In genomic region chr12:7995266-7995963, GRCh38 we compare ENCODE assay signal across 8 cellular contexts. TPM values are rescaled to one million over a fixed set of nuclear protein-coding genes. Genes with fewer than 3 reads are reported as not detected.
DNase-seq lines count a peak whose midpoint lies in the region; ATAC-seq, FAIRE-seq and TF ChIP-seq lines count a peak whose summit lies in the region.

No MANE protein-coding gene starts in this region.

- no peak for TF ChIP-seq EP300 in H1 (IDR thresholded peaks at IDR 0.05; ENCODE audit: borderline replicate concordance in 1 of 2, low read depth in 2 of 2, low read length in 2 of 2)

- no peak overlapping the region for H2BK5ac ChIP-seq in H1 (ENCODE audit: low read depth, low read length)

- H4K91ac ChIP-seq in H1 (replicated peaks; ENCODE audit: insufficient read length, low read length) = no peak overlapping the region

- DNase-seq in COLO829 (ENCODE audit: low spot score) (peak; percentile 66), NCI-H82 treated with DMSO at 0.1 percent for 48 hours (lab: John Stamatoyannopoulos, UW; ENCODE audit: unreplicated experiment) (peak; percentile 59), H1 (ENCODE audit: low read depth in 1 of 2, low spot score in 2 of 2) (peak; percentile 38 to 74), mucosa of descending colon (peak; percentile 67 to 82 (median 76))
- peak; percentile 96 for DNase-seq in activated CD8-positive, alpha-beta T cell treated with anti-CD3 and anti-CD28 coated beads for 36 hours
- DNase-seq in stimulated activated CD8-positive, alpha-beta memory T cell treated with anti-CD3 and anti-CD28 coated beads, Interleukin-4, amount 100 ng/mL, for 1 hour (ENCODE audit: low read depth in 2 of 2, low spot score in 1 of 2) = peak; percentile 52 to 67

- H3K9ac ChIP-seq in H1 (replicated peaks in 1 of 4; ENCODE audit: extremely low read depth in 1 of 4, low read depth in 3 of 4, low read length in 3 of 4) = no peak overlapping the region

- no peak overlapping the region for H2AK5ac ChIP-seq in H1 (ENCODE audit: low read depth, low read length)

- POLR2A ChIA-PET in activated CD8-positive, alpha-beta T cell treated with anti-CD3 and anti-CD28 coated beads for 36 hours (lab: Charles Lee) = interaction anchor here (0.6 to 4.4 kb wide), 7 partner anchors 25 to 90 kb away, joined by 3 to 49 read pairs (median 3); partner anchors contain the start of gene SLC2A3
- POLR2A ChIA-PET in H1 (lab: Charles Lee; ENCODE audit: partially characterized antibody) = interaction anchor here (1.3 to 4.2 kb wide), 5 partner anchors 25 to 89 kb away, joined by 3 to 25 read pairs (median 7); partner anchors contain the start of gene SLC2A3

- H4K8ac ChIP-seq in H1 (ENCODE audit: extremely low read depth, insufficient read depth, low read length) = no peak overlapping the region

- peaks cover 22% of the 10 kb centered on the region for H3K4me1 Mint-ChIP-seq in activated CD8-positive, alpha-beta T cell treated with anti-CD3 and anti-CD28 coated beads for 36 hours (ENCODE audit: low read depth)

- peaks cover 6% of the 10 kb centered on the region for H3K9me3 Mint-ChIP-seq in activated CD8-positive, alpha-beta T cell treated with anti-CD3 and anti-CD28 coated beads for 36 hours

- no peak overlapping the region for H3K23ac ChIP-seq in H1 (ENCODE audit: insufficient read length)

- no peaks in the 10 kb centered on the region for H3K23me2 ChIP-seq in H1 (ENCODE audit: low read depth, low read length)

- FAIRE-seq in H1 (lab: Jason Lieb, UNC) = peak; percentile 99

- no peak overlapping the region for H3K4me2 ChIP-seq in H1 (ENCODE audit: insufficient read depth in 1 of 2, low read depth in 2 of 2, low read length in 2 of 2)

- peaks cover 5 to 10% of the 10 kb centered on the region in 2 experiments for H3K9me3 ChIP-seq in H1 (ENCODE audit: insufficient read depth in 2 of 2, low read depth in 1 of 2, low read length in 1 of 2)
- H3K9me3 ChIP-seq in mucosa of descending colon = no peaks in the 10 kb centered on the region

- ATAC-seq in GM19463 (IDR thresholded peaks at IDR 0.05; ENCODE audit: unreplicated experiment) (peak; percentile 99), HG03558 (IDR thresholded peaks at IDR 0.05; ENCODE audit: extremely low read depth, unreplicated experiment) (peak; percentile 87), mucosa of descending colon (peak; percentile 99)
- peak; percentile 90 for ATAC-seq in activated CD8-positive, alpha-beta T cell treated with anti-CD3 and anti-CD28 coated beads for 36 hours

- no peak overlapping the region for H3K27ac ChIP-seq in H1 (ENCODE audit: low read depth, low read length)

- no peak overlapping the region; the same call in 1 of the 2 replicates for H2BK20ac ChIP-seq in H1 (ENCODE audit: low read length)

- H3K36me3 Mint-ChIP-seq in activated CD8-positive, alpha-beta T cell treated with anti-CD3 and anti-CD28 coated beads for 36 hours (ENCODE audit: low read depth) = no peaks in the 10 kb centered on the region

- peak; percentile 81 for TF ChIP-seq RAD21 in H1 (IDR thresholded peaks at IDR 0.05 in 1 of 2, conservative IDR thresholded peaks at IDR 0.05 in 1 of 2; ENCODE audit: low read depth in 2 of 2, low read length in 2 of 2)

- no peak overlapping the region for H3K56ac ChIP-seq in H1 (replicated peaks; ENCODE audit: insufficient read length, low read depth, low read length)

- H3K4me3 ChIP-seq in H1 (ENCODE audit: extremely low read depth in 1 of 4, insufficient read depth in 2 of 4, low read depth in 3 of 4, low read length in 4 of 4) = no peak overlapping the region
- no peak overlapping the region for H3K4me3 ChIP-seq in mucosa of descending colon

- H4K5ac ChIP-seq in H1 (ENCODE audit: insufficient read length, low read depth, low read length) = no peak overlapping the region

- no peaks in the 10 kb centered on the region for H3K27me3 Mint-ChIP-seq in activated CD8-positive, alpha-beta T cell treated with anti-CD3 and anti-CD28 coated beads for 36 hours

- H3K27me3 ChIP-seq in H1 (replicated peaks in 1 of 4; ENCODE audit: control insufficient read depth in 3 of 4, extremely low read depth in 1 of 4, insufficient read depth in 3 of 4, low read length in 3 of 4) = no peaks in the 10 kb centered on the region

- no peaks in the 10 kb centered on the region for H4K20me1 ChIP-seq in H1 (replicated peaks in 1 of 2; ENCODE audit: control insufficient read depth in 1 of 2, insufficient read depth in 2 of 2, low read length in 2 of 2)

- no peak overlapping the region for H2BK12ac ChIP-seq in H1 (ENCODE audit: low read depth, low read length)

- no peaks in the 10 kb centered on the region for H3K79me2 ChIP-seq in H1 (ENCODE audit: control insufficient read depth in 1 of 2, insufficient read depth in 2 of 2, low read length in 2 of 2)

- no peak overlapping the region for H2BK15ac ChIP-seq in H1 (ENCODE audit: low read length)

- no peaks in the 10 kb centered on the region for H3K79me1 ChIP-seq in H1 (ENCODE audit: low read depth, low read length)

- no peak overlapping the region for H3K4ac ChIP-seq in H1 (replicated peaks; ENCODE audit: insufficient read length, low read depth, low read length)

- H3K36me3 ChIP-seq in H1 (ENCODE audit: control insufficient read depth in 2 of 4, insufficient read depth in 4 of 4, low read length in 3 of 4) = no peaks in the 10 kb centered on the region
- H3K36me3 ChIP-seq in mucosa of descending colon (ENCODE audit: low read depth) = no peaks in the 10 kb centered on the region

- no peak overlapping the region for H2BK120ac ChIP-seq in H1 (replicated peaks; ENCODE audit: low read depth, low read length)

- no peak overlapping the region for H3K14ac ChIP-seq in H1 (ENCODE audit: insufficient read length)

- CTCF ChIA-PET in activated CD8-positive, alpha-beta T cell treated with anti-CD3 and anti-CD28 coated beads for 36 hours (lab: Charles Lee) = interaction anchor here (0.9 to 5.8 kb wide), 15 partner anchors 11 to 189 kb away, joined by 3 to 84 read pairs (median 4); partner anchors contain the start of gene SLC2A3
- CTCF ChIA-PET in H1 (lab: Charles Lee; ENCODE audit: partially characterized antibody) = interaction anchor here (0.7 to 4.4 kb wide), 19 partner anchors 11 to 352 kb away, joined by 3 to 66 read pairs (median 4); partner anchors contain the start of gene SLC2A3

- H2AFZ ChIP-seq in H1 (ENCODE audit: low read length) = no peak overlapping the region

- H3K18ac ChIP-seq in H1 (ENCODE audit: extremely low read depth, low read length) = no peak overlapping the region

- H3K4me3 Mint-ChIP-seq in activated CD8-positive, alpha-beta T cell treated with anti-CD3 and anti-CD28 coated beads for 36 hours = no peak overlapping the region

- TF ChIP-seq CTCF in activated CD8-positive, alpha-beta T cell treated with anti-CD3 and anti-CD28 coated beads for 36 hours (IDR thresholded peaks at IDR 0.05) = peak; percentile 82
- peak; percentile 52 to 85 (median 75) for TF ChIP-seq CTCF in H1 (IDR thresholded peaks at IDR 0.05; ENCODE audit: control extremely low read depth in 1 of 3, insufficient read depth in 1 of 3, low read depth in 1 of 3, low read length in 3 of 3)
- peak; percentile 68 for TF ChIP-seq CTCF in mucosa of descending colon (IDR thresholded peaks at IDR 0.05)

- H3K27ac Mint-ChIP-seq in activated CD8-positive, alpha-beta T cell treated with anti-CD3 and anti-CD28 coated beads for 36 hours = no peak overlapping the region

- H3K4me1 ChIP-seq in H1 (replicated peaks in 1 of 4; ENCODE audit: control insufficient read depth in 3 of 4, insufficient read depth in 4 of 4, low read length in 3 of 4) (peaks cover 0 to 6% (median 2%) of the 10 kb centered on the region in 4 experiments; a peak in 5 of 7 replicates), mucosa of descending colon (ENCODE audit: low read depth) (peaks cover 5% of the 10 kb centered on the region)

- intact Hi-C loops in activated CD8-positive, alpha-beta T cell treated with anti-CD3 and anti-CD28 coated beads for 36 hours (cut with micrococcal nuclease) = loop anchor here (1.0 kb wide), 2 partner anchors 62 to 135 kb away; no protein-coding TSS in a partner anchor
- intact Hi-C loops in mucosa of descending colon (cut with DNase I, micrococcal nuclease) = loop anchor here (5.0 to 10.0 kb wide), 4 partner anchors 61 to 133 kb away; partner anchors contain the start of gene SLC2A3 (in 1 of the 2)

- no peak for TF ChIP-seq POLR2A in H1 (IDR thresholded peaks at IDR 0.05; ENCODE audit: control extremely low read depth in 1 of 2, low read depth in 2 of 2, low read length in 2 of 2)

- WGBS in H1 (ENCODE audit: extremely low coverage in 1 of 2, insufficient coverage in 1 of 2, insufficient read length in 1 of 2, insufficient replicate concordance in 2 of 2, low coverage in 1 of 2, low lambda C conversion rate in 2 of 2, missing lambda C conversion rate in 1 of 2), 2 experiments = 60% methylated on average over 9 of the region's 9 CpGs; no CpG with 5 or more reads in 1 of the 2 experiments

TF ChIP-seq in H1, 55 proteins besides CTCF, POLR2A, EP300 and RAD21 (continues in another document):
- TF ChIP-seq TAF7 (optimal IDR thresholded peaks at IDR 0.05; ENCODE audit: borderline replicate concordance, low read depth, low read length) (no peak), FOSL1 (IDR thresholded peaks at IDR 0.05; ENCODE audit: insufficient read depth, low read depth, low read length) (no peak)

RNA-seq across cellular contexts. Expression of gene FOXJ2, which starts 37.1 kb away (rescaled TPM):
- 10 to 100 TPM; 11.1 to 12.8 TPM for total RNA-seq in activated CD8-positive, alpha-beta T cell treated with anti-CD3 and anti-CD28 coated beads for 36 hours
- total RNA-seq in H1 (2021; fragmentation: NEBNext Ultra II Directional; extraction: Animal tissue kit (Norgen Biotek cat#: 25700)) = 8.2 and 9.3 TPM in 2 replicates
- 4.2 and 6.2 TPM in 2 replicates for polyA plus RNA-seq in H1 (2011; rRNA removed)
- polyA plus RNA-seq in H1 (2011; cell fraction: cytosol; rRNA removed) = 4.1 TPM
- 9.7 TPM for polyA plus RNA-seq in H1 (2011; cell fraction: nucleus; rRNA removed)
- polyA plus RNA-seq in H1 (2012, experiment 1 of 2) = 4.9 to 7.1 TPM (median 6.2 TPM) in 4 replicates
- 4.4 TPM for polyA plus RNA-seq in H1 (2012, experiment 2 of 2)
- 5.9 TPM for polyA plus RNA-seq in H1 (2013, experiment 1 of 2)
- polyA plus RNA-seq in H1 (2013, experiment 2 of 2) = 5.7 TPM
- 4.6 and 7.8 TPM in 2 replicates for polyA minus RNA-seq in H1 (2011; rRNA and poly(A)+ RNA removed)
- polyA minus RNA-seq in H1 (2011; cell fraction: cytosol; rRNA and poly(A)+ RNA removed) = 4.4 TPM
- polyA minus RNA-seq in H1 (2011; cell fraction: nucleus; rRNA and poly(A)+ RNA removed) = 6.0 TPM
- 10 to 100 TPM; 10.8 to 24.0 (median 12.3) TPM for total RNA-seq in mucosa of descending colon

RNA-seq across cellular contexts. Expression of gene SLC2A3, which starts 59.4 kb away (rescaled TPM):
- 100 to 1,000 TPM; 488 to 528 TPM for total RNA-seq in activated CD8-positive, alpha-beta T cell treated with anti-CD3 and anti-CD28 coated beads for 36 hours
- total RNA-seq in H1 (2021; fragmentation: NEBNext Ultra II Directional; extraction: Animal tissue kit (Norgen Biotek cat#: 25700)) = 664 and 688 TPM in 2 replicates
- 323 and 417 TPM in 2 replicates for polyA plus RNA-seq in H1 (2011; rRNA removed)
- 357 TPM for polyA plus RNA-seq in H1 (2011; cell fraction: cytosol; rRNA removed)
- 233 TPM for polyA plus RNA-seq in H1 (2011; cell fraction: nucleus; rRNA removed)
- 327 to 809 TPM (median 365 TPM) in 4 replicates for polyA plus RNA-seq in H1 (2012, experiment 1 of 2)
- 290 TPM for polyA plus RNA-seq in H1 (2012, experiment 2 of 2)
- polyA plus RNA-seq in H1 (2013, experiment 1 of 2) = 1,112 TPM
- 1,127 TPM for polyA plus RNA-seq in H1 (2013, experiment 2 of 2)
- 579 and 805 TPM in 2 replicates for polyA minus RNA-seq in H1 (2011; rRNA and poly(A)+ RNA removed)
- polyA minus RNA-seq in H1 (2011; cell fraction: cytosol; rRNA and poly(A)+ RNA removed) = 243 TPM
- polyA minus RNA-seq in H1 (2011; cell fraction: nucleus; rRNA and poly(A)+ RNA removed) = 193 TPM
- 10 to 100 TPM; 11.9 to 19.9 (median 18.0) TPM for total RNA-seq in mucosa of descending colon

Comparison
In these comparisons a context has a peak if more than half of its experiments do, and no peak if none do; other contexts are left out.
1. RNA of gene SLC2A3, which starts 59.4 kb away (total RNA-seq): 664 to 688 TPM in H1 and 488 to 528 TPM in activated CD8-positive, alpha-beta T cell treated with anti-CD3 and anti-CD28 coated beads for 36 hours; 11.9 to 19.9 TPM in mucosa of descending colon; every median in the first group is over 10 times any median in the second.
2. Peak in every context shown above with its lines, with median percentiles within 50 percentile points of each other: DNase-seq, ATAC-seq and CTCF ChIP-seq.